ENCODE assay signal across 1 cellular context in genomic region chr12:132838464-132839080, GRCh38.
TF ChIP-seq lines count a peak whose summit lies in the region.

No MANE protein-coding gene starts in this region.

TF ChIP-seq in SK-N-SH, 30 proteins besides CTCF, POLR2A, EP300 and RAD21 (continued from another document):
- TF ChIP-seq NRF1 (IDR thresholded peaks at IDR 0.05; ENCODE audit: low read depth, low read length) (no peak), FOXJ3 (CRISPR knock-in tag; IDR thresholded peaks at IDR 0.05) (no peak), GATA2 (CRISPR knock-in tag; IDR thresholded peaks at IDR 0.05) (no peak), FOXM1 (IDR thresholded peaks at IDR 0.05; ENCODE audit: low read depth) (no peak), RCOR1 (IDR thresholded peaks at IDR 0.05; ENCODE audit: low read length) (no peak), USF2 (IDR thresholded peaks at IDR 0.05; ENCODE audit: borderline replicate concordance, low read depth, low read length) (no peak), GABPA (IDR thresholded peaks at IDR 0.05; ENCODE audit: low read depth) (no peak), MAX (IDR thresholded peaks at IDR 0.05; ENCODE audit: low read depth) (no peak), TAF1 (IDR thresholded peaks at IDR 0.05; ENCODE audit: borderline replicate concordance, low read depth, low read length) (no peak), YY1 (IDR thresholded peaks at IDR 0.05; ENCODE audit: low read depth) (no peak)
TF ChIP-seq in SK-N-SH: peak in this region for 0.
